ENCODE assay signal across 8 cellular contexts in the genomic region with DNA sequence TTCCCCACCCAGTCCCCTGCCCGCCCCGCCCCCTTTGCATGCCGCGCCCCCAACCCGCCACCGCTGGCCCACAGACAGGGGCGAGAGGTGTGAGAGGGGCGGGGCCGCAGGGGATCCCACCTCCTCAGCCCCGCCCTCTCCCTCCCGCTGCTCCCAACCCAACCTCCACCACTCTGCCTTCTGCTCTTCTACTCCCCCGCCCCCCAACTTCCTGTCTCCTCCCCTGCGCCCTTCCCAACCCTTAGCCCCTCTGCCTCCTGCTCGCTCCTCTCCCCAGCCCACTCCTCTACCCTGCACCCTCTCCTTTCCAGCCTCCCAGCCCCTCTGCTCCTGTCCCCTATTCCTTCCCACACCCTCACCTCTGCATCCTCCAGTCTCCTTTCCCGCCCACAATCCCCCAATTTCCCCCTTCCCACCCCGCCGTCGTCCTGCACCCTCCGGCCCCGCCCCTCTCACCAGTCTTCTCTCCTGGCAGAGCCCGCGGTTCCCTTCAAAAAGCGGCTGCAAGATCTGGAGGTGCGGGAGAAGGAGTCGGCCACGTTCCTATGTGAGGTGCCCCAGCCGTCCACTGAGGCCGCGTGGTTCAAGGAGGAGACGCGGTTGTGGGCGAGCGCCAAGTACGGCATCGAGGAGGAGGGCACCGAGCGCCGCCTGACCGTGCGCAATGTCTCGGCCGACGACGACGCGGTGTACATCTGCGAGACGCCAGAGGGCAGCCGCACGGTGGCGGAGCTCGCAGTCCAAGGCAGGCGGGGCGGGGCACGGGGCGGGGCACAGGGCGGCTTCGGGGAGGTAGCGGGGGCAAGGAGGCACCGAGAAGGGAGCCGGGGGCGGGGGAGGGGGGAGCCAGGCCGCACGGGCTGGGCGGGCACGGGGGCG. TPM values are rescaled to one million over a fixed set of nuclear protein-coding genes. Genes with fewer than 3 reads are reported as not detected.
DNase-seq lines count a peak whose midpoint lies in the region; ATAC-seq, FAIRE-seq and TF ChIP-seq lines count a peak whose summit lies in the region.

No MANE protein-coding gene starts in this region.

- FAIRE-seq in GM12891 (lab: Jason Lieb, UNC): peak; percentile 90

- peak overlapping the region; percentile 56 for H3K4me3 ChIP-seq in skeletal muscle cell (ENCODE audit: low read depth, low read length)

- ATAC-seq in HG02870 (IDR thresholded peaks at IDR 0.05; ENCODE audit: unreplicated experiment): peak; percentile 86

- no peak for TF ChIP-seq POLR2A in GM12891 (IDR thresholded peaks at IDR 0.05; ENCODE audit: low read depth, low read length)

- peak; percentile 94 for DNase-seq in GM12891 (ENCODE audit: insufficient read length, low spot score)
- DNase-seq in NCI-H146 treated with DMSO at 0.1 percent for 48 hours (lab: John Stamatoyannopoulos, UW; ENCODE audit: unreplicated experiment): peak; percentile 55
- DNase-seq in T-helper 22 cell (ENCODE audit: low read depth): peak; percentile 86
- DNase-seq in astrocyte of the hippocampus (ENCODE audit: low read depth, low spot score): peak; percentile 93
- DNase-seq in iPS DF 4.7 (ENCODE audit: extremely low read depth, low spot score): peak; percentile 33
- DNase-seq in skeletal muscle cell (ENCODE audit: low read depth): peak; percentile 33
- no peak for DNase-seq in cortex of kidney (lab: John Stamatoyannopoulos, UW)

TF ChIP-seq in GM12891, 5 proteins besides CTCF, POLR2A, EP300 and RAD21:
- TF ChIP-seq POLR2AphosphoS5 (IDR thresholded peaks at IDR 0.05; ENCODE audit: low read depth, low read length) (no peak), TAF1 (IDR thresholded peaks at IDR 0.05; ENCODE audit: low read depth, low read length) (no peak), SPI1 (IDR thresholded peaks at IDR 0.05; ENCODE audit: low read depth, low read length) (no peak), POU2F2 (IDR thresholded peaks at IDR 0.05; ENCODE audit: low read depth, low read length) (no peak), PAX5 (IDR thresholded peaks at IDR 0.05; ENCODE audit: insufficient read depth, low read length, severe bottlenecking) (no peak)

RNA-seq across cellular contexts. Expression of a gene that starts 5.4 kb away (rescaled TPM):
- 0.05 TPM for polyA plus RNA-seq in GM12891 (2012; ENCODE audit: low read depth, missing spikeins)

RNA-seq across cellular contexts. Expression of a gene that starts 47.6 kb away (rescaled TPM):
- 3.2 TPM for polyA plus RNA-seq in GM12891 (2012; ENCODE audit: low read depth, missing spikeins)
